Comparison of ENCODE assay signal across 8 cellular contexts in genomic region chr2:2057125-2057721, GRCh38.
DNase-seq lines count a peak whose midpoint lies in the region; ATAC-seq, FAIRE-seq and TF ChIP-seq lines count a peak whose summit lies in the region.

No MANE protein-coding gene starts in this region.

- H3K4me1 ChIP-seq in GM12878 (ENCODE audit: control insufficient read depth, insufficient read depth, low read length) (no peaks in the 10 kb centered on the region), upper lobe of left lung (peaks cover 0 to 4% (median 0%) of the 10 kb centered on the region in 4 donors)

- H3K27me3 Mint-ChIP-seq in CD4-positive, alpha-beta T cell: no peaks in the 10 kb centered on the region
- peaks cover 0 to 1% (median 0%) of the 10 kb centered on the region in 3 donors for H3K27me3 Mint-ChIP-seq in naive B cell

- H3K9ac ChIP-seq in GM12878 (ENCODE audit: control insufficient read depth, insufficient read depth, low read length): no peak overlapping the region

- CTCF ChIA-PET in CD4-positive, alpha-beta T cell (lab: Charles Lee): no interaction called here
- CTCF ChIA-PET in GM12878 (lab: Yijun Ruan, JAX): no interaction called here

- DNase-seq in CD4-positive, alpha-beta T cell: peak; percentile 7 to 75 (median 47)
- peak; percentile 23 for DNase-seq in T-helper 22 cell (ENCODE audit: low read depth)
- no peak for DNase-seq in GM12878 (ENCODE audit: low read depth, low spot score)
- DNase-seq in naive B cell: peak; percentile 16
- DNase-seq in upper lobe of left lung: peak in 1 of 2 donors; percentile 64
- no peak for DNase-seq in middle frontal gyrus (ENCODE audit: extremely low spot score, low spot score)
- DNase-seq in GM19239 (ENCODE audit: insufficient read length, low spot score): no peak

- BruUV-seq in GM12878 (replicated peaks; lab: Mats Ljungman, UMichigan): no TSS peak

- no peak overlapping the region for H2AFZ ChIP-seq in GM12878 (ENCODE audit: control insufficient read depth, low read depth, low read length)

- no peaks in the 10 kb centered on the region for H3K9me3 ChIP-seq in CD4-positive, alpha-beta T cell (ENCODE audit: control insufficient read depth, low read length)
- H3K9me3 ChIP-seq in GM12878 (replicated peaks; ENCODE audit: control insufficient read depth, insufficient read depth, low read length): no peaks in the 10 kb centered on the region; the same call in 2 of the 3 replicates
- H3K9me3 ChIP-seq in upper lobe of left lung: peaks cover 0 to 6% (median 0%) of the 10 kb centered on the region in 4 donors

- H3K36me3 ChIP-seq in GM12878 (ENCODE audit: control insufficient read depth in 2 of 2, insufficient read depth in 2 of 2, low read length in 1 of 2) (no peaks in the 10 kb centered on the region), upper lobe of left lung (no peaks in the 10 kb centered on the region)

- H4K20me1 ChIP-seq in GM12878 (ENCODE audit: control insufficient read depth, insufficient read depth): no peaks in the 10 kb centered on the region

- no peak for FAIRE-seq in GM12878 (lab: Jason Lieb, UNC)
- no peak for FAIRE-seq in GM19239 (lab: Jason Lieb, UNC)

- peaks cover 7% of the 10 kb centered on the region for H3K9me3 Mint-ChIP-seq in CD4-positive, alpha-beta T cell
- peaks cover 6 to 16% (median 10%) of the 10 kb centered on the region in 7 donors for H3K9me3 Mint-ChIP-seq in naive B cell

- ATAC-seq in CD4-positive, alpha-beta T cell (ENCODE audit: poor library complexity): peak; percentile 89
- ATAC-seq in HG03066 (IDR thresholded peaks at IDR 0.05; ENCODE audit: low read depth, unreplicated experiment) (peak; percentile 70), GM12878 (peak; percentile 31; the same call in 1 of the 3 replicates), naive B cell (ENCODE audit: low read depth in 2 of 2) (peak; percentile 27 to 45), upper lobe of left lung (ENCODE audit: low FRiP score in 2 of 2) (peak in 1 of 2 donors; percentile 89)

- in situ Hi-C loops in GM12878 (cut with MboI): no loop called here

- H3K36me3 Mint-ChIP-seq in CD4-positive, alpha-beta T cell (ENCODE audit: low read depth): no peaks in the 10 kb centered on the region
- H3K36me3 Mint-ChIP-seq in naive B cell: peaks cover 0 to 10% of the 10 kb centered on the region in 2 donors

- RAD21 ChIA-PET in GM12878 (lab: Charles Lee; ENCODE audit: unreplicated experiment): no interaction called here

- intact Hi-C loops in CD4-positive, alpha-beta T cell (cut with DNase I, micrococcal nuclease): no loop called here
- intact Hi-C loops in GM12878 (cut with micrococcal nuclease; ENCODE audit: unreplicated experiment): no loop called here

- TF ChIP-seq RAD21 in GM12878 (IDR thresholded peaks at IDR 0.05; ENCODE audit: insufficient read depth, low read depth, low read length): no peak

- H3K27me3 ChIP-seq in CD4-positive, alpha-beta T cell (ENCODE audit: control insufficient read depth, insufficient read depth, low read length): no peaks in the 10 kb centered on the region
- no peaks in the 10 kb centered on the region for H3K27me3 ChIP-seq in GM12878 (replicated peaks in 1 of 2; ENCODE audit: control insufficient read depth in 2 of 2, insufficient read depth in 2 of 2, low read length in 1 of 2)
- no peaks in the 10 kb centered on the region for H3K27me3 ChIP-seq in upper lobe of left lung

- SMC1A ChIA-PET in GM12878 (lab: Charles Lee; ENCODE audit: uncharacterized antibody, unreplicated experiment): no interaction called here

- no peak for TF ChIP-seq POLR2A in GM12878 (IDR thresholded peaks at IDR 0.05; ENCODE audit: low read depth, low read length)
- no peak for TF ChIP-seq POLR2A in upper lobe of left lung (IDR thresholded peaks at IDR 0.05)

- POLR2A ChIA-PET in CD4-positive, alpha-beta T cell (lab: Charles Lee): no interaction called here
- POLR2A ChIA-PET in GM12878 (lab: Charles Lee): no interaction called here

- peak overlapping the region; percentile 16 for H3K27ac Mint-ChIP-seq in CD4-positive, alpha-beta T cell
- peak overlapping the region in 4 of 6 donors; percentile 10 to 71 (median 30) for H3K27ac Mint-ChIP-seq in naive B cell

- H3K4me3 ChIP-seq in GM12878 (no peak overlapping the region), upper lobe of left lung (no peak overlapping the region)

- no peaks in the 10 kb centered on the region for H3K79me2 ChIP-seq in GM12878 (ENCODE audit: control insufficient read depth, insufficient read depth, low read length)

- H3K4me2 ChIP-seq in GM12878 (ENCODE audit: control insufficient read depth, insufficient read depth): no peak overlapping the region

- WGBS in GM12878 (ENCODE audit: insufficient coverage, insufficient replicate concordance, low lambda C conversion rate, missing lambda C conversion rate): 11% methylated on average over 11 of the region's 11 CpGs
- WGBS in upper lobe of left lung, 2 donors: 44 to 49% methylated on average over 11 of the region's 11 CpGs

- TF ChIP-seq EP300 in GM12878 (IDR thresholded peaks at IDR 0.05; ENCODE audit: borderline replicate concordance in 1 of 2, control insufficient read depth in 1 of 2, low read depth in 2 of 2, low read length in 2 of 2): no peak
- peak in 2 of 4 donors; percentile 61 to 82 for TF ChIP-seq EP300 in upper lobe of left lung (IDR thresholded peaks at IDR 0.05)

- H3K4me3 Mint-ChIP-seq in CD4-positive, alpha-beta T cell: no peak overlapping the region
- peak overlapping the region; percentile 16 to 81 (median 62) for H3K4me3 Mint-ChIP-seq in naive B cell

- H3K4me1 Mint-ChIP-seq in CD4-positive, alpha-beta T cell (ENCODE audit: low read depth): peaks cover 21% of the 10 kb centered on the region
- peaks cover 8 to 14% (median 12%) of the 10 kb centered on the region in 3 donors for H3K4me1 Mint-ChIP-seq in naive B cell

- TF ChIP-seq CTCF in CD4-positive, alpha-beta T cell (IDR thresholded peaks at IDR 0.05): no peak
- no peak for TF ChIP-seq CTCF in GM12878 (IDR thresholded peaks at IDR 0.05 in 2 of 3, conservative IDR thresholded peaks at IDR 0.05 in 1 of 3; ENCODE audit: control insufficient read depth in 2 of 3, extremely low read depth in 1 of 3, insufficient read depth in 1 of 3, low read depth in 3 of 3, low read length in 3 of 3)
- no peak for TF ChIP-seq CTCF in upper lobe of left lung (IDR thresholded peaks at IDR 0.05)

- H3K27ac ChIP-seq in CD4-positive, alpha-beta T cell (ENCODE audit: low read depth, low read length): no peak overlapping the region
- no peak overlapping the region for H3K27ac ChIP-seq in GM12878 (ENCODE audit: control insufficient read depth, insufficient read depth)
- peak overlapping the region; percentile 29 to 75 (median 62) for H3K27ac ChIP-seq in upper lobe of left lung

TF ChIP-seq in GM12878, 131 proteins besides CTCF, POLR2A, EP300 and RAD21:
- no peak for TF ChIP-seq IRF4 (IDR thresholded peaks at IDR 0.05; ENCODE audit: low read depth, low read length)
- TF ChIP-seq SMAD1 (IDR thresholded peaks at IDR 0.05; ENCODE audit: low read depth, partially characterized antibody): no peak

Comparison
In these comparisons a context has a peak if more than half of its experiments do, and no peak if none do; other contexts are left out.
1. DNase-seq: peak in CD4-positive, alpha-beta T cell (10 of 10), T-helper 22 cell (single experiment) and naive B cell (single experiment); none in GM12878 (single experiment), middle frontal gyrus (single experiment) and GM19239 (single experiment).
2. H3K27ac ChIP-seq: peak in upper lobe of left lung (4 of 4); none in CD4-positive, alpha-beta T cell (single experiment) and GM12878 (single experiment).